In the genomic region with DNA sequence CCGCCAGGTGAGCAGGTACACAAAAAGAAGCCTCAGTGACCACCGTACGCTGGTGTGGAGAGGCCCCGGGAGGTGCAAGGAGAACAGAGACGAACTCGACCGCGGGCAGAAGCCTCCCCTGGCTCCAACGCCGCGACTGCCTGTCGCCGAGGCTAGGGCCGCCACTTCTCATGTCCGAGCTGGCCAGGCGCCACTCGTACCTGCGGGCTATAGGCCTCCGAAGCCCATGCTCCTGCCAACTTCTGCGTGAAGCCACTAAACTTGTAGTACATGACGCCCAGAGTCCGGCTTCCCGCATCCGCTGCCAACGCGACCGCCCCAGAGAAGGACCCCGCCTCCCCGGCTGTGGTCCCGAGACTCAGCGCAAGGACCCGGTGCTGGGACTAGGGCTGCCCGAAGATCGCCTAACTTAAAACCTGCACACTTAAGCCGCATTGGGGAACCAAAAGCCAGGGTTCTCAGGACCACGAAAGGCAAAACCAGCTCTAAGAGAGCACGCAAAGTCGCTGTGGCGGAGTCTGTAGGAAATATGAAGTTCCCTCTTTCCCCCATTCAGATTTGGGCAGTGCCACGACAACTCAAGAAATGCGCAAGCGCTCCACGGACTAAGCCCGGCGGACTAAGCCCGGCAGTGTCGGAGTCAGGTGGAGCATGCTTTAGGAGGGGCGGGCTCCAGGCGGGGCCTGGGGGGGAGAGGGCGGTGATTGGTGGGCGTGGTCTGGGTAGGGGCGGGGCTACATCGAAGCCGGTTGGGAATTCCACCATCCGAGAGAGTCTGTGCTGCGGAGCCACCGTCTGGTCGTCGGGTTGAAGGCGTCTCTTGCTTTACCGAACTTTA, we compare ENCODE assay signal across 1 cellular context.
TF ChIP-seq lines count a peak whose summit lies in the region.

COX7A2L (minus strand) TSS at position 328 of the 838 bp plus-strand sequence; CDS start at position 272, 56 bp downstream.

TF ChIP-seq in K562, 482 proteins besides CTCF, POLR2A, EP300 and RAD21 (continued from another document and continues in another):
- TF ChIP-seq, protein P1, sequence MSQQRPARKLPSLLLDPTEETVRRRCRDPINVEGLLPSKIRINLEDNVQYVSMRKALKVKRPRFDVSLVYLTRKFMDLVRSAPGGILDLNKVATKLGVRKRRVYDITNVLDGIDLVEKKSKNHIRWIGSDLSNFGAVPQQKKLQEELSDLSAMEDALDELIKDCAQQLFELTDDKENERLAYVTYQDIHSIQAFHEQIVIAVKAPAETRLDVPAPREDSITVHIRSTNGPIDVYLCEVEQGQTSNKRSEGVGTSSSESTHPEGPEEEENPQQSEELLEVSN (IDR thresholded peaks at IDR 0.05; ENCODE audit: borderline replicate concordance in 1 of 2, extremely low read depth in 1 of 2, insufficient read depth in 1 of 2, insufficient read length in 1 of 2, low read depth in 1 of 2, low read length in 1 of 2, poor library complexity in 1 of 2, severe bottlenecking in 1 of 2), result peak in 1 of 2 experiments; percentile 37
- TF ChIP-seq BRD9 (IDR thresholded peaks at IDR 0.05; ENCODE audit: low read depth, partially characterized antibody), result no peak
- no peak for TF ChIP-seq FOXA1 (IDR thresholded peaks at IDR 0.05; ENCODE audit: borderline replicate concordance)
- TF ChIP-seq, protein P2, sequence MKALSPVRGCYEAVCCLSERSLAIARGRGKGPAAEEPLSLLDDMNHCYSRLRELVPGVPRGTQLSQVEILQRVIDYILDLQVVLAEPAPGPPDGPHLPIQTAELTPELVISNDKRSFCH (CRISPR knock-in tag; IDR thresholded peaks at IDR 0.05), result no peak
- TF ChIP-seq, protein P2 (tag; IDR thresholded peaks at IDR 0.05), result peak; percentile 68; the same call in 1 of the 2 replicates
- TF ChIP-seq SLC30A9 (CRISPR knock-in tag; IDR thresholded peaks at IDR 0.05), result no peak
- no peak for TF ChIP-seq PHB2 (IDR thresholded peaks at IDR 0.05; ENCODE audit: low read depth)
- TF ChIP-seq, protein P3, sequence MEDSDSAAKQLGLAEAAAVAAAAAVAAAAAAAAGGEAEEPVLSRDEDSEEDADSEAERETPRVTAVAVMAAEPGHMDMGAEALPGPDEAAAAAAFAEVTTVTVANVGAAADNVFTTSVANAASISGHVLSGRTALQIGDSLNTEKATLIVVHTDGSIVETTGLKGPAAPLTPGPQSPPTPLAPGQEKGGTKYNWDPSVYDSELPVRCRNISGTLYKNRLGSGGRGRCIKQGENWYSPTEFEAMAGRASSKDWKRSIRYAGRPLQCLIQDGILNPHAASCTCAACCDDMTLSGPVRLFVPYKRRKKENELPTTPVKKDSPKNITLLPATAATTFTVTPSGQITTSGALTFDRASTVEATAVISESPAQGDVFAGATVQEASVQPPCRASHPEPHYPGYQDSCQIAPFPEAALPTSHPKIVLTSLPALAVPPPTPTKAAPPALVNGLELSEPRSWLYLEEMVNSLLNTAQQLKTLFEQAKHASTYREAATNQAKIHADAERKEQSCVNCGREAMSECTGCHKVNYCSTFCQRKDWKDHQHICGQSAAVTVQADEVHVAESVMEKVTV (CRISPR knock-in tag; IDR thresholded peaks at IDR 0.05), result no peak
- no peak for TF ChIP-seq ASH1L (IDR thresholded peaks at IDR 0.05; ENCODE audit: borderline replicate concordance, low read depth, partially characterized antibody)
- no peak for TF ChIP-seq FOSL1 (tag; conservative IDR thresholded peaks at IDR 0.05)
- no peak for TF ChIP-seq TCFL5 (CRISPR knock-in tag; conservative IDR thresholded peaks at IDR 0.05)
- no peak for TF ChIP-seq WHSC1 (IDR thresholded peaks at IDR 0.05; ENCODE audit: low read length)
- TF ChIP-seq ZC3H4 (CRISPR knock-in tag; IDR thresholded peaks at IDR 0.05; ENCODE audit: borderline replicate concordance), result no peak
- no peak for TF ChIP-seq SMAD3 (CRISPR knock-in tag; conservative IDR thresholded peaks at IDR 0.05)
- TF ChIP-seq MEF2A (IDR thresholded peaks at IDR 0.05; ENCODE audit: control insufficient read depth, low read depth, low read length), result no peak
- no peak for TF ChIP-seq BRF1 (IDR thresholded peaks at IDR 0.05; ENCODE audit: borderline replicate concordance, extremely low read depth, insufficient read length)
- no peak for TF ChIP-seq NCOA4 (IDR thresholded peaks at IDR 0.05; ENCODE audit: partially characterized antibody)
- TF ChIP-seq CBX3 (IDR thresholded peaks at IDR 0.05; ENCODE audit: borderline replicate concordance in 1 of 2, low read length in 2 of 2), result peak in 1 of 2 experiments; percentile 49; a peak in 1 of 3 replicates
- TF ChIP-seq SMAD1 (IDR thresholded peaks at IDR 0.05; ENCODE audit: low read depth, low read length, partially characterized antibody), result peak; percentile 52
- no peak for TF ChIP-seq LARP7 (IDR thresholded peaks at IDR 0.05)
- TF ChIP-seq CREB3L1 (IDR thresholded peaks at IDR 0.05; ENCODE audit: borderline replicate concordance, low read depth), result peak; percentile 61; the same call in 1 of the 2 replicates
- no peak for TF ChIP-seq PCBP1 (IDR thresholded peaks at IDR 0.05; ENCODE audit: low read depth, low read length, poor library complexity, severe bottlenecking)
- TF ChIP-seq, protein P4, sequence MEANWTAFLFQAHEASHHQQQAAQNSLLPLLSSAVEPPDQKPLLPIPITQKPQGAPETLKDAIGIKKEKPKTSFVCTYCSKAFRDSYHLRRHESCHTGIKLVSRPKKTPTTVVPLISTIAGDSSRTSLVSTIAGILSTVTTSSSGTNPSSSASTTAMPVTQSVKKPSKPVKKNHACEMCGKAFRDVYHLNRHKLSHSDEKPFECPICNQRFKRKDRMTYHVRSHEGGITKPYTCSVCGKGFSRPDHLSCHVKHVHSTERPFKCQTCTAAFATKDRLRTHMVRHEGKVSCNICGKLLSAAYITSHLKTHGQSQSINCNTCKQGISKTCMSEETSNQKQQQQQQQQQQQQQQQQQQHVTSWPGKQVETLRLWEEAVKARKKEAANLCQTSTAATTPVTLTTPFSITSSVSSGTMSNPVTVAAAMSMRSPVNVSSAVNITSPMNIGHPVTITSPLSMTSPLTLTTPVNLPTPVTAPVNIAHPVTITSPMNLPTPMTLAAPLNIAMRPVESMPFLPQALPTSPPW (CRISPR knock-in tag; IDR thresholded peaks at IDR 0.05), result peak; percentile 95
- TF ChIP-seq ERF (CRISPR knock-in tag; IDR thresholded peaks at IDR 0.05), result no peak
- no peak for TF ChIP-seq ELK3 (CRISPR knock-in tag; IDR thresholded peaks at IDR 0.05)
- peak; percentile 49 for TF ChIP-seq ESRRA (IDR thresholded peaks at IDR 0.05; ENCODE audit: borderline replicate concordance, low read depth)
- no peak for TF ChIP-seq GTF2F1 (IDR thresholded peaks at IDR 0.05; ENCODE audit: low read depth, low read length)
- no peak for TF ChIP-seq ZNF217 (CRISPR knock-in tag; IDR thresholded peaks at IDR 0.05)
- no peak for TF ChIP-seq ZNF77 (CRISPR knock-in tag; IDR thresholded peaks at IDR 0.05)
- 0 out of 2 replicates have a peak, but pooled peaks have one; percentile 42 for TF ChIP-seq ZBTB2 (IDR thresholded peaks at IDR 0.05)
- no peak for TF ChIP-seq NFYB (IDR thresholded peaks at IDR 0.05; ENCODE audit: extremely low read depth, insufficient read length)
- TF ChIP-seq NFIX (CRISPR knock-in tag; IDR thresholded peaks at IDR 0.05; ENCODE audit: low read depth), result no peak
- TF ChIP-seq ATF7 (IDR thresholded peaks at IDR 0.05), result peak; percentile 77; the same call in 1 of the 2 replicates
- no peak for TF ChIP-seq ZNF507 (tag; conservative IDR thresholded peaks at IDR 0.05)
- no peak for TF ChIP-seq ILF3 (IDR thresholded peaks at IDR 0.05; ENCODE audit: borderline replicate concordance)
- no peak for TF ChIP-seq ZHX1 (conservative IDR thresholded peaks at IDR 0.05; ENCODE audit: low read length)
- TF ChIP-seq, protein P5, sequence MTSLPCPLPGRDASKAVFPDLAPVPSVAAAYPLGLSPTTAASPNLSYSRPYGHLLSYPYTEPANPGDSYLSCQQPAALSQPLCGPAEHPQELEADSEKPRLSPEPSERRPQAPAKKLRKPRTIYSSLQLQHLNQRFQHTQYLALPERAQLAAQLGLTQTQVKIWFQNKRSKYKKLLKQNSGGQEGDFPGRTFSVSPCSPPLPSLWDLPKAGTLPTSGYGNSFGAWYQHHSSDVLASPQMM (CRISPR knock-in tag; IDR thresholded peaks at IDR 0.05), result no peak
- no peak for TF ChIP-seq GABPB2 (CRISPR knock-in tag; conservative IDR thresholded peaks at IDR 0.05)
- TF ChIP-seq, protein P6, sequence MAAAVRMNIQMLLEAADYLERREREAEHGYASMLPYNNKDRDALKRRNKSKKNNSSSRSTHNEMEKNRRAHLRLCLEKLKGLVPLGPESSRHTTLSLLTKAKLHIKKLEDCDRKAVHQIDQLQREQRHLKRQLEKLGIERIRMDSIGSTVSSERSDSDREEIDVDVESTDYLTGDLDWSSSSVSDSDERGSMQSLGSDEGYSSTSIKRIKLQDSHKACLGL (CRISPR knock-in tag; IDR thresholded peaks at IDR 0.05; ENCODE audit: borderline replicate concordance, poor library complexity, severe bottlenecking), result no peak
- TF ChIP-seq FIP1L1 (IDR thresholded peaks at IDR 0.05; ENCODE audit: low read depth, low read length, poor library complexity, severe bottlenecking), result no peak
- TF ChIP-seq ETV5 (CRISPR knock-in tag; IDR thresholded peaks at IDR 0.05; ENCODE audit: low read depth), result no peak; the same call in 1 of the 2 replicates
- no peak for TF ChIP-seq POLR3A (IDR thresholded peaks at IDR 0.05; ENCODE audit: borderline replicate concordance, extremely low read depth, insufficient read depth, insufficient read length)
- TF ChIP-seq SRSF9 (IDR thresholded peaks at IDR 0.05; ENCODE audit: borderline replicate concordance, low read depth, low read length), result no peak
- peak in 1 of 2 experiments; percentile 40; a peak in 2 of 4 replicates for TF ChIP-seq FOXK2 (conservative IDR thresholded peaks at IDR 0.05 in 1 of 2, IDR thresholded peaks at IDR 0.05 in 1 of 2; ENCODE audit: low read depth in 2 of 2)
- no peak for TF ChIP-seq ZNF224 (CRISPR knock-in tag; IDR thresholded peaks at IDR 0.05)
- TF ChIP-seq SP1 (CRISPR knock-in tag; IDR thresholded peaks at IDR 0.05), result peak; percentile 66; the same call in 1 of the 2 replicates
- peak; percentile 40 for TF ChIP-seq TAL1 (IDR thresholded peaks at IDR 0.05)
- peak; percentile 52; the same call in 1 of the 2 replicates for TF ChIP-seq CXXC5 (CRISPR knock-in tag; IDR thresholded peaks at IDR 0.05)
- peak; percentile 88 for TF ChIP-seq EP400 (IDR thresholded peaks at IDR 0.05)
- TF ChIP-seq ILK (tag; IDR thresholded peaks at IDR 0.05; ENCODE audit: borderline replicate concordance, low read depth), result no peak
- peak; percentile 97 for TF ChIP-seq NFE2 (IDR thresholded peaks at IDR 0.05; ENCODE audit: low read depth)
- TF ChIP-seq ZNF239 (CRISPR knock-in tag; IDR thresholded peaks at IDR 0.05), result no peak
- no peak for TF ChIP-seq HSF4 (CRISPR knock-in tag; IDR thresholded peaks at IDR 0.05; ENCODE audit: borderline replicate concordance)
- TF ChIP-seq FOS (IDR thresholded peaks at IDR 0.05; ENCODE audit: extremely low read depth, insufficient read length), result no peak
- TF ChIP-seq XRCC5 (IDR thresholded peaks at IDR 0.05; ENCODE audit: low read depth, low read length), result peak; percentile 56; the same call in 1 of the 2 replicates
- TF ChIP-seq ZNF445 (CRISPR knock-in tag; IDR thresholded peaks at IDR 0.05; ENCODE audit: low read depth), result no peak
- peak; percentile 90 for TF ChIP-seq BHLHE40 (IDR thresholded peaks at IDR 0.05; ENCODE audit: low read length)
- TF ChIP-seq NRF1 (conservative IDR thresholded peaks at IDR 0.05 in 1 of 2, IDR thresholded peaks at IDR 0.05 in 1 of 2), result peak; percentile 93 to 94
